ENCODE assay signal across 15 cellular contexts in the genomic region with DNA sequence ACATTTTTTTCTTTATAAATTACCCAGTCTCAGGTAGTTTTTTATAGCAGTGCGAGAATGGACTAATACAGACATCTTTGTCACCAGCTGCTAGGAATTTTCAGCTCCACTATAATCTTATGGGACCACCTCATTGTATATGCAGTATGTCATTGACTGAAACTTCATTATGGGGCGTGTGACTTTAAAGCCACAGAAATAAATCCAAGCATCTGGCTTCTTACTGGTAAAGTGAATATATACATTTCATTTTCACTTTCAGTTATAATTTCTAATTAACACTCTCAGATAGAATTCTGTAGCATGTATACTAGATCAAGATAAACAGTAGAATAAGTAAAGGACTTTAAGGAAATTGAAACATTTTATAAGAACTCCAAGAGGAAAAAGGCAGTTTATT. TPM values are rescaled to one million over a fixed set of nuclear protein-coding genes. Genes with fewer than 3 reads are reported as not detected.
DNase-seq lines count a peak whose midpoint lies in the region; ATAC-seq and TF ChIP-seq lines count a peak whose summit lies in the region.
"Had no signal": no experiment of that assay in that cellular context is flagged by ENCODE, and none has a peak within 500 bp of the region (broad histone marks: within the 10 kb centered on the region; RNA-seq: fewer than 3 reads in every experiment).

No MANE protein-coding gene starts in this region.

- no peak overlapping the region for H3K4me3 Mint-ChIP-seq in activated T-cell treated with anti-CD3 and anti-CD28 coated beads, Interleukin-2, amount 50 U/mL, for 24 hours
- H3K4me3 Mint-ChIP-seq: activated naive CD4-positive, alpha-beta T cell treated with anti-CD3 and anti-CD28 coated beads for 36 hours had no signal

- H3K27ac ChIP-seq in right atrium auricular region, result no peak overlapping the region
- H3K27ac ChIP-seq: body of pancreas, SJSA1, thyroid gland had no signal

- TF ChIP-seq CTCF in right atrium auricular region (IDR thresholded peaks at IDR 0.05), result no peak

- no peaks in the 10 kb centered on the region for H3K9me3 ChIP-seq in right atrium auricular region
- H3K9me3 ChIP-seq: body of pancreas, SJSA1, thyroid gland had no signal

- no peaks in the 10 kb centered on the region for H3K36me3 ChIP-seq in right atrium auricular region
- H3K36me3 ChIP-seq: SJSA1, thyroid gland had no signal

- H3K4me1 Mint-ChIP-seq in activated T-cell treated with anti-CD3 and anti-CD28 coated beads, Interleukin-2, amount 50 U/mL, for 24 hours (ENCODE audit: low read depth), result peaks cover 4% of the 10 kb centered on the region

- H3K4me1 ChIP-seq in right atrium auricular region, result no peaks in the 10 kb centered on the region
- H3K4me1 ChIP-seq: body of pancreas had no signal

- H3K27ac Mint-ChIP-seq in activated T-cell treated with anti-CD3 and anti-CD28 coated beads, Interleukin-2, amount 50 U/mL, for 24 hours, result no peak overlapping the region
- H3K27ac Mint-ChIP-seq: activated naive CD4-positive, alpha-beta T cell treated with anti-CD3 and anti-CD28 coated beads for 36 hours had no signal

- no peaks in the 10 kb centered on the region for H3K27me3 Mint-ChIP-seq in activated T-cell treated with anti-CD3 and anti-CD28 coated beads, Interleukin-2, amount 50 U/mL, for 24 hours

- H3K4me3 ChIP-seq in right atrium auricular region, result no peak overlapping the region
- H3K4me3 ChIP-seq: body of pancreas, SJSA1, thyroid gland had no signal

- H3K36me3 Mint-ChIP-seq in activated T-cell treated with anti-CD3 and anti-CD28 coated beads, Interleukin-2, amount 50 U/mL, for 24 hours (ENCODE audit: low read depth), result no peaks in the 10 kb centered on the region

- no peaks in the 10 kb centered on the region for H3K9me3 Mint-ChIP-seq in activated T-cell treated with anti-CD3 and anti-CD28 coated beads, Interleukin-2, amount 50 U/mL, for 24 hours
- H3K9me3 Mint-ChIP-seq: activated naive CD4-positive, alpha-beta T cell treated with anti-CD3 and anti-CD28 coated beads for 36 hours had no signal

- no peaks in the 10 kb centered on the region for H3K27me3 ChIP-seq in right atrium auricular region
- H3K27me3 ChIP-seq: body of pancreas, SJSA1, thyroid gland had no signal

- ATAC-seq in GM18505 (IDR thresholded peaks at IDR 0.05; ENCODE audit: unreplicated experiment) (peak; percentile 55), GM19455 (IDR thresholded peaks at IDR 0.05; ENCODE audit: unreplicated experiment) (peak; percentile 52), HG02885 (IDR thresholded peaks at IDR 0.05; ENCODE audit: poor library complexity, unreplicated experiment) (peak; percentile 43), HG03565 (IDR thresholded peaks at IDR 0.05; ENCODE audit: unreplicated experiment) (peak; percentile 33), HG03108 (IDR thresholded peaks at IDR 0.05; ENCODE audit: unreplicated experiment) (no peak)
- ATAC-seq: body of pancreas, left ventricle myocardium superior had no signal

- no peak for TF ChIP-seq POLR2A in GM18505 (IDR thresholded peaks at IDR 0.05; ENCODE audit: borderline replicate concordance, extremely low read depth, insufficient read depth, insufficient read length)

- DNase-seq in activated T-cell treated with anti-CD3 and anti-CD28 coated beads, Interleukin-2, amount 50 U/mL, for 24 hours, result no peak
- DNase-seq in right atrium auricular region (ENCODE audit: low spot score), result no peak
- DNase-seq in effector CD8-positive, alpha-beta T cell (lab: John Stamatoyannopoulos, UW), result no peak
- DNase-seq: activated CD8-positive, alpha-beta memory T cell treated with anti-CD3 and anti-CD28 coated beads for 24 hours; activated naive CD4-positive, alpha-beta T cell treated with anti-CD3 and anti-CD28 coated beads for 36 hours; body of pancreas; left ventricle myocardium superior; NCI-H2171 treated with DMSO at 0.1 percent for 48 hours; thyroid gland had no signal

RNA-seq across cellular contexts. Expression of a gene that starts 21.9 kb away (rescaled TPM):
- 1 to 10 TPM; 2.0 to 4.2 TPM for total RNA-seq in right atrium auricular region
